In genomic region chr4:146087856-146088255, GRCh38 we compare ENCODE assay signal across 29 cellular contexts.
"Had no signal": no experiment of that assay in that cellular context is flagged by ENCODE, and none has a peak within 500 bp of the region (broad histone marks: within the 10 kb centered on the region; RNA-seq: fewer than 3 reads in every experiment).

No MANE protein-coding gene starts in this region.

- H3K4me1 ChIP-seq: neural progenitor cell, parathyroid adenoma, psoas muscle, right lobe of liver, sigmoid colon, suprapubic skin, testis, tibial artery, transverse colon, upper lobe of right lung, uterus had no signal

- H2AFZ ChIP-seq: neural progenitor cell, parathyroid adenoma had no signal

- H3K9ac ChIP-seq: neural progenitor cell, parathyroid adenoma had no signal

- H3K4me3 ChIP-seq: neural progenitor cell, ovary, psoas muscle, right lobe of liver, sigmoid colon, skin epidermis, smooth muscle cell, spleen, suprapubic skin, testis, tibial artery, transverse colon, upper lobe of right lung, uterus had no signal

- H3K79me2 ChIP-seq: parathyroid adenoma had no signal

- H3K36me3 ChIP-seq: neural progenitor cell, ovary, right lobe of liver, sigmoid colon, spleen, suprapubic skin, tibial artery, transverse colon, upper lobe of right lung, uterus had no signal

- H3K9me3 ChIP-seq: ovary, psoas muscle, right lobe of liver, sigmoid colon, spleen, suprapubic skin, testis, tibial artery, transverse colon, upper lobe of right lung, uterus had no signal

- H3K27me3 ChIP-seq: neural progenitor cell, ovary, right lobe of liver, sigmoid colon, spleen, suprapubic skin, testis, tibial artery, transverse colon, upper lobe of right lung, uterus had no signal

- DNase-seq: natural killer cell; occipital lobe; ovary; posterior cingulate gyrus; psoas muscle; right cardiac atrium; right lobe of liver; sigmoid colon; spleen; stimulated activated CD4-positive, alpha-beta T cell treated with anti-CD3 and anti-CD28 coated beads, Interleukin-12 subunit alpha, Interleukin-12 subunit beta, amount 100 ng/mL, for 4 hours; stimulated activated CD4-positive, alpha-beta T cell treated with anti-CD3 and anti-CD28 coated beads, Interleukin-1b, Interleukin-23, amount 100 ng/mL, for 48 hours; stimulated activated CD4-positive, alpha-beta T cell treated with anti-CD3 and anti-CD28 coated beads, Interleukin-4, amount 100 ng/mL, for 1 hour; stimulated activated CD4-positive, alpha-beta T cell treated with anti-CD3 and anti-CD28 coated beads, Interleukin-4, amount 100 ng/mL, for 4 hours; stimulated activated CD8-positive, alpha-beta memory T cell treated with anti-CD3 and anti-CD28 coated beads, Interleukin-4, amount 100 ng/mL, for 48 hours; stimulated activated naive CD4-positive, alpha-beta T cell; stimulated activated naive CD8-positive, alpha-beta T cell treated with anti-CD3 and anti-CD28 coated beads, Interleukin-15, amount 100 ng/mL, for 72 hours; stimulated activated naive CD8-positive, alpha-beta T cell treated with anti-CD3 and anti-CD28 coated beads, Interleukin-15, Interleukin-2, amounts not matched to agents 100 U/mL and 50 U/mL, for 24 hours; substantia nigra; testis; tibial artery; transverse colon; upper lobe of right lung; uterus had no signal

- H3K4me2 ChIP-seq: neural progenitor cell, smooth muscle cell had no signal

- ATAC-seq: natural killer cell; psoas muscle; right cardiac atrium; right lobe of liver; stimulated activated memory B cell treated with anti-CD40 and anti-IgM and Interleukin-4, amounts not matched to agents 10 μg/mL and 1 μg/mL and 100 μg/mL, for 72 hours; stimulated activated naive CD8-positive, alpha-beta T cell treated with anti-CD3 and anti-CD28 coated beads, Interleukin-15, amount 100 ng/mL, for 72 hours; stimulated activated naive CD8-positive, alpha-beta T cell treated with anti-CD3 and anti-CD28 coated beads, Interleukin-15, Interleukin-2, amounts not matched to agents 100 U/mL and 50 U/mL, for 24 hours; upper lobe of right lung had no signal

- H3K27ac ChIP-seq: neural progenitor cell, ovary, parathyroid adenoma, psoas muscle, right lobe of liver, sigmoid colon, skin epidermis, spleen, suprapubic skin, testis, tibial artery, transverse colon, upper lobe of right lung, uterus had no signal
